10 cellular contexts compared by ENCODE assay signal in genomic region chr3:157542711-157543485, GRCh38. TPM values are rescaled to one million over a fixed set of nuclear protein-coding genes. Genes with fewer than 3 reads are reported as not detected.
DNase-seq lines count a peak whose midpoint lies in the region; ATAC-seq and TF ChIP-seq lines count a peak whose summit lies in the region.
"Had no signal": no experiment of that assay in that cellular context is flagged by ENCODE, and none has a peak within 500 bp of the region (broad histone marks: within the 10 kb centered on the region; RNA-seq: fewer than 3 reads in every experiment).

No MANE protein-coding gene starts in this region.

- H3K4me2 ChIP-seq in fibroblast of lung (ENCODE audit: extremely low read depth, insufficient read depth, low read length) (peak overlapping the region; percentile 75), MM.1S (ENCODE audit: low read depth, low read length) (no peak overlapping the region)

- no peaks in the 10 kb centered on the region for H3K9me3 ChIP-seq in fibroblast of lung (ENCODE audit: control insufficient read depth, insufficient read depth, low read depth, low read length)
- H3K9me3 ChIP-seq in MM.1S (replicated peaks; ENCODE audit: insufficient read depth, low read length), result no peaks in the 10 kb centered on the region

- H3K9me3 Mint-ChIP-seq in nephron progenitor cell, result peaks cover 18% of the 10 kb centered on the region

- peaks cover 54% of the 10 kb centered on the region for H3K27me3 Mint-ChIP-seq in nephron progenitor cell (ENCODE audit: low read depth, poor library complexity)

- no peaks in the 10 kb centered on the region for H3K79me2 ChIP-seq in fibroblast of lung (ENCODE audit: control insufficient read depth, insufficient read depth, low read length)
- H3K79me2 ChIP-seq in MM.1S (ENCODE audit: low read length), result no peaks in the 10 kb centered on the region

- H3K27me3 ChIP-seq in fibroblast of lung (ENCODE audit: control insufficient read depth, insufficient read depth, low read length) (peaks cover 3% of the 10 kb centered on the region), MM.1S (replicated peaks; ENCODE audit: insufficient read depth, low read length) (no peaks in the 10 kb centered on the region)

- DNase-seq in AG10803 (ENCODE audit: low read depth) (peak; percentile 81), NCI-H524 (lab: John Stamatoyannopoulos, UW) (peak; percentile 49 to 73), fibroblast of lung (ENCODE audit: low read depth in 2 of 2) (peak; percentile 71 to 79), nephron progenitor cell (peak; percentile 69), occipital lobe (lab: John Stamatoyannopoulos, UW) (no peak), MM.1S (no peak)
- DNase-seq: activated B cell treated with CpG ODN at 0.5 μM for 24 hours had no signal

- H3K9ac ChIP-seq in fibroblast of lung (ENCODE audit: insufficient read depth, low read length), result peak overlapping the region; percentile 21
- no peak overlapping the region for H3K9ac ChIP-seq in MM.1S (ENCODE audit: low read length)

- peaks cover 5% of the 10 kb centered on the region for H3K36me3 Mint-ChIP-seq in nephron progenitor cell (ENCODE audit: low read depth)

- H3K36me3 ChIP-seq in fibroblast of lung (ENCODE audit: control insufficient read depth, insufficient read depth, low read length) (no peaks in the 10 kb centered on the region), MM.1S (replicated peaks; ENCODE audit: insufficient read depth, low read length) (no peaks in the 10 kb centered on the region)

- H3K9me2 ChIP-seq in MM.1S (replicated peaks; ENCODE audit: insufficient read depth, low read length), result no peaks in the 10 kb centered on the region

- ATAC-seq in GM21367 (IDR thresholded peaks at IDR 0.05; ENCODE audit: unreplicated experiment), result no peak
- no peak for ATAC-seq in GM19452 (IDR thresholded peaks at IDR 0.05; ENCODE audit: unreplicated experiment)
- ATAC-seq: GM12878 had no signal

- H3K4me1 Mint-ChIP-seq in nephron progenitor cell, result no peaks in the 10 kb centered on the region
- H3K4me1 Mint-ChIP-seq: activated B cell treated with CpG ODN at 0.5 μM for 24 hours had no signal

- H3K4me3 ChIP-seq in AG10803 (ENCODE audit: low read length) (peak overlapping the region; percentile 66), fibroblast of lung (replicated peaks in 1 of 4; ENCODE audit: control extremely low read depth in 1 of 4, insufficient read depth in 1 of 4, low read depth in 3 of 4, low read length in 4 of 4) (peak overlapping the region; percentile 30 to 64 (median 52)), MM.1S (ENCODE audit: low read length) (no peak overlapping the region)
- H3K4me3 ChIP-seq: GM12878 had no signal

- H2AFZ ChIP-seq in fibroblast of lung (ENCODE audit: low read length) (peak overlapping the region; percentile 74), MM.1S (ENCODE audit: low read length) (no peak overlapping the region)

- H3K4me3 Mint-ChIP-seq in nephron progenitor cell, result peak overlapping the region; percentile 80
- H3K4me3 Mint-ChIP-seq: activated B cell treated with CpG ODN at 0.5 μM for 24 hours had no signal

- H4K20me1 ChIP-seq in fibroblast of lung (ENCODE audit: control insufficient read depth, extremely low read depth, insufficient read depth, low read length) (no peaks in the 10 kb centered on the region), MM.1S (ENCODE audit: insufficient read depth, low read length) (no peaks in the 10 kb centered on the region)

- H3K4me1 ChIP-seq in fibroblast of lung (ENCODE audit: control insufficient read depth, extremely low read depth, insufficient read depth, low read length), result peaks cover 3% of the 10 kb centered on the region
- H3K4me1 ChIP-seq in MM.1S (ENCODE audit: low read length), result no peaks in the 10 kb centered on the region

- no peak overlapping the region for H3K27ac Mint-ChIP-seq in nephron progenitor cell
- H3K27ac Mint-ChIP-seq: activated B cell treated with CpG ODN at 0.5 μM for 24 hours had no signal

- H3F3A ChIP-seq in MM.1S (ENCODE audit: insufficient read depth, low read length), result no peaks in the 10 kb centered on the region

- H3K27ac ChIP-seq in fibroblast of lung (ENCODE audit: insufficient read depth, low read length) (peak overlapping the region; percentile 39), MM.1S (ENCODE audit: low read length) (no peak overlapping the region)

- peak; percentile 35 for TF ChIP-seq CTCF in AG10803 (conservative IDR thresholded peaks at IDR 0.05; ENCODE audit: low read length)
- peak; percentile 14 to 30 for TF ChIP-seq CTCF in fibroblast of lung (conservative IDR thresholded peaks at IDR 0.05 in 1 of 2, IDR thresholded peaks at IDR 0.05 in 1 of 2; ENCODE audit: low read depth in 1 of 2, low read length in 2 of 2)
- no peak for TF ChIP-seq CTCF in nephron progenitor cell (IDR thresholded peaks at IDR 0.05)
- TF ChIP-seq CTCF in MM.1S (IDR thresholded peaks at IDR 0.05; ENCODE audit: low read length), result no peak

RNA-seq across cellular contexts. Expression of gene VEPH1, which starts 39.7 kb away (rescaled TPM):
- total RNA-seq in fibroblast of lung (21.1 and 34.7 TPM in 2 replicates), occipital lobe (9.2 TPM)
- 13.1 and 16.6 TPM in 2 replicates for polyA plus RNA-seq in fibroblast of lung
- 10.2 and 10.6 TPM in 2 replicates for polyA plus RNA-seq in fibroblast of lung (2012)
- polyA minus RNA-seq in fibroblast of lung (ENCODE audit: low replicate concordance), result 1.7 and 21.2 TPM in 2 replicates
- total RNA-seq: activated B cell treated with CpG ODN at 0.5 μM for 24 hours had no signal

Comparison
In these comparisons a context has a peak if more than half of its experiments do, and no peak if none do; other contexts are left out.
1. DNase-seq: peak in AG10803 (single experiment), NCI-H524 (2 of 2), fibroblast of lung (2 of 2) and nephron progenitor cell (single experiment); none in occipital lobe (single experiment) and MM.1S (single experiment).
2. CTCF ChIP-seq: peak in AG10803 (single experiment) and fibroblast of lung (2 of 2); none in nephron progenitor cell (single experiment) and MM.1S (single experiment).